In genomic region chr3:32664630-32665075, GRCh38 we compare ENCODE assay signal across 8 cellular contexts. TPM values are rescaled to one million over a fixed set of nuclear protein-coding genes. Genes with fewer than 3 reads are reported as not detected.
DNase-seq lines count a peak whose midpoint lies in the region; TF ChIP-seq lines count a peak whose summit lies in the region.
"Not testable (repeated sequence)": the region's sequence is repeated elsewhere in the genome, so short reads cannot be mapped to it uniquely, and the experiment has no call there.

No MANE protein-coding gene starts in this region.

- not testable (repeated sequence) for H3K36me3 Mint-ChIP-seq in Caco-2 (ENCODE audit: insufficient read depth, unreplicated experiment)

- DNase-seq in Caco-2 (peak; percentile 49 to 64), HAP-1 (ENCODE audit: low spot score in 2 of 2) (peak; percentile 30 to 74), NCI-H2029 treated with DMSO at 0.1 percent for 48 hours (lab: John Stamatoyannopoulos, UW) (peak; percentile 63), SK-MEL-5 (ENCODE audit: low read depth, low spot score) (peak; percentile 73), T47D (ENCODE audit: low read depth in 1 of 2, low spot score in 1 of 2) (peak; percentile 64 to 65), glomerular visceral epithelial cell (ENCODE audit: extremely low spot score) (peak; percentile 36), midbrain (lab: John Stamatoyannopoulos, UW) (peak; percentile 26)
- DNase-seq in testis = not testable (repeated sequence)

- POLR2A ChIA-PET in Caco-2 (lab: Charles Lee) = not testable (repeated sequence)

- TF ChIP-seq POLR2A in testis (IDR thresholded peaks at IDR 0.05) = not testable (repeated sequence)

- in situ Hi-C loops in HAP-1 (cut with MboI; ENCODE audit: low sequenced_read_pairs) = loop anchor here (5.0 to 10.0 kb wide), 2 partner anchors 157 to 490 kb away; no protein-coding TSS in a partner anchor
- in situ Hi-C loops in SK-MEL-5 (cut with HindIII; ENCODE audit: low pct_unique_long_range_greater_than_20kb, low sequenced_read_pairs); T47D (cut with HindIII; ENCODE audit: low pct_unique_long_range_greater_than_20kb, low sequenced_read_pairs): not testable (repeated sequence)

- not testable (repeated sequence) for BruUV-seq in Caco-2 (replicated peaks; lab: Mats Ljungman, UMichigan)

- intact Hi-C loops in Caco-2 (cut with micrococcal nuclease; ENCODE audit: unreplicated experiment) = loop anchor here (1.0 kb wide), 1 partner anchor 154 kb away; no protein-coding TSS in a partner anchor
- intact Hi-C loops in testis (cut with DNase I; ENCODE audit: low total_unique reads) = not testable (repeated sequence)

- H3K4me1 ChIP-seq in Caco-2, HAP-1, testis: not testable (repeated sequence)

- 48 to 53% methylated on average over 5 of the region's 5 CpGs for WGBS in testis, 2 donors

- H3K27me3 Mint-ChIP-seq in Caco-2 (ENCODE audit: insufficient read depth, unreplicated experiment) = not testable (repeated sequence)

- CTCF ChIA-PET in Caco-2 (lab: Charles Lee) = not testable (repeated sequence)

- H3K9me3 Mint-ChIP-seq in Caco-2 (ENCODE audit: unreplicated experiment) = not testable (repeated sequence)

- H3K4me3 Mint-ChIP-seq in Caco-2 (ENCODE audit: unreplicated experiment) = not testable (repeated sequence)

- not testable (repeated sequence) for H3K4me1 Mint-ChIP-seq in Caco-2 (ENCODE audit: low read depth, unreplicated experiment)

- H3K27me3 ChIP-seq in Caco-2 (replicated peaks; ENCODE audit: control insufficient read depth, insufficient read depth, low read length); HAP-1 (ENCODE audit: low read depth); testis: not testable (repeated sequence)

- not testable (repeated sequence) for H3K36me3 ChIP-seq in Caco-2 (ENCODE audit: control insufficient read depth, insufficient read depth, low read length); HAP-1 (replicated peaks); testis (ENCODE audit: low read depth, missing control alignments)

- not testable (repeated sequence) for H3K9me3 ChIP-seq in Caco-2, HAP-1, testis

- H3K4me3 ChIP-seq in Caco-2 (ENCODE audit: low read depth, low read length); HAP-1; testis: not testable (repeated sequence)

- TF ChIP-seq CTCF in Caco-2 (IDR thresholded peaks at IDR 0.05; ENCODE audit: insufficient read depth in 1 of 2, low read depth in 1 of 2, low read length in 1 of 2, severe bottlenecking in 1 of 2, unreplicated experiment in 1 of 2) (peak; percentile 15 to 64), testis (IDR thresholded peaks at IDR 0.05) (peak; percentile 3 to 61 (median 36))

- H3K27ac Mint-ChIP-seq in Caco-2 (ENCODE audit: unreplicated experiment) = not testable (repeated sequence)

- H3K27ac ChIP-seq in testis = not testable (repeated sequence)

RNA-seq across cellular contexts. Expression of gene CNOT10, which starts 20.3 kb away (rescaled TPM):
- 37.2 and 49.5 TPM in 2 replicates for total RNA-seq in Caco-2 (2022)
- 29.2 and 34.8 TPM in 2 replicates for total RNA-seq in SK-MEL-5 (2014; rRNA removed; shearing (Covaris generic))
- 30.6 and 37.9 TPM in 2 replicates for polyA plus RNA-seq in SK-MEL-5 (2015; cell fraction: cytosol; rRNA removed)
- 36.3 and 43.4 TPM in 2 replicates for polyA plus RNA-seq in SK-MEL-5 (2015; cell fraction: nucleus; rRNA removed)
- total RNA-seq in testis = 10 to 100 TPM; 56.4 to 65.2 TPM
- polyA plus RNA-seq in testis (ENCODE audit: insufficient read depth, low read depth, low replicate concordance) = 100 TPM
